In genomic region chr13:40376296-40376849, GRCh38 we compare ENCODE assay signal across 27 cellular contexts.
A peak's percentile ranks its signal among the peaks of the same experiment; 100 is the strongest.
DNase-seq lines count a peak whose midpoint lies in the region; ATAC-seq and TF ChIP-seq lines count a peak whose summit lies in the region.
"Had no signal": no experiment of that assay in that cellular context is flagged by ENCODE, and none has a peak within 500 bp of the region (broad histone marks: within the 10 kb centered on the region; RNA-seq: fewer than 3 reads in every experiment).

No MANE protein-coding gene starts in this region.

- no peak for TF ChIP-seq EP300 in tibial nerve (IDR thresholded peaks at IDR 0.05)

- TF ChIP-seq POLR2A in tibial nerve (IDR thresholded peaks at IDR 0.05), result no peak

- H3K36me3 ChIP-seq in adipocyte (ENCODE audit: control insufficient read depth, insufficient read depth, low read length, severe bottlenecking) (no peaks in the 10 kb centered on the region), tibial nerve (no peaks in the 10 kb centered on the region)
- H3K36me3 ChIP-seq: heart right ventricle, neutrophil, upper lobe of left lung had no signal

- peak overlapping the region; percentile 34 for H3K9ac ChIP-seq in adipocyte (ENCODE audit: low read length)

- no peak overlapping the region for H3K4me3 ChIP-seq in right cardiac atrium (ENCODE audit: low read length)
- no peak overlapping the region for H3K4me3 ChIP-seq in adipocyte (ENCODE audit: low read length)
- no peak overlapping the region for H3K4me3 ChIP-seq in tibial nerve
- H3K4me3 ChIP-seq: dorsolateral prefrontal cortex, heart right ventricle, upper lobe of left lung had no signal

- peak overlapping the region; percentile 8 for H3K27ac ChIP-seq in right cardiac atrium (ENCODE audit: low read length)
- H3K27ac ChIP-seq in tibial nerve, result peak overlapping the region in 3 of 4 donors; percentile 17 to 79 (median 56)
- H3K27ac ChIP-seq: neutrophil, upper lobe of left lung had no signal

- H3K9me3 Mint-ChIP-seq in immature natural killer cell, result no peaks in the 10 kb centered on the region

- H3K27me3 ChIP-seq in right cardiac atrium (ENCODE audit: control insufficient read depth, insufficient read depth), result no peaks in the 10 kb centered on the region
- H3K27me3 ChIP-seq in adipocyte (replicated peaks; ENCODE audit: control insufficient read depth, insufficient read depth, low read length), result peaks cover 4% of the 10 kb centered on the region
- H3K27me3 ChIP-seq in tibial nerve, result no peaks in the 10 kb centered on the region
- H3K27me3 ChIP-seq: heart right ventricle, upper lobe of left lung had no signal

- no peak for DNase-seq in right cardiac atrium
- DNase-seq in Right ventricle myocardium inferior (ENCODE audit: missing footprints), result no peak
- peak; percentile 64 for DNase-seq in NCI-H1694 (lab: John Stamatoyannopoulos, UW)
- DNase-seq in adipocyte (ENCODE audit: low read depth), result no peak
- no peak for DNase-seq in tibial nerve (ENCODE audit: low spot score in 2 of 2)
- no peak for DNase-seq in NCI-H69 (lab: John Stamatoyannopoulos, UW)
- DNase-seq in immature natural killer cell, result no peak
- no peak for DNase-seq in activated T-cell treated with anti-CD3 and anti-CD28 coated beads, Interleukin-2, amount 50 U/mL, for 48 hours
- DNase-seq: ACHN; activated CD4-positive, alpha-beta T cell treated with anti-CD3 and anti-CD28 coated beads for 36 hours; activated CD8-positive, alpha-beta T cell treated with anti-CD3 and anti-CD28 coated beads, Interleukin-2, amount 10 ng/mL, durations not matched to agents 7 days and 5 days; activated naive CD4-positive, alpha-beta T cell treated with anti-CD3 and anti-CD28 coated beads, Interleukin-2, amount 50 U/mL, for 16 hours; dorsolateral prefrontal cortex; GDM1; kidney; mesendoderm; naive B cell; NCI-H1417 treated with DMSO at 0.1 percent for 48 hours; NCI-H510A; PC-3; stimulated activated CD4-positive, alpha-beta T cell treated with anti-CD3 and anti-CD28 coated beads, Interleukin-4, amount 100 ng/mL, for 24 hours had no signal

- peaks cover 0 to 10% (median 3%) of the 10 kb centered on the region in 3 donors for H3K27me3 Mint-ChIP-seq in immature natural killer cell (ENCODE audit: low read depth in 3 of 3)
- H3K27me3 Mint-ChIP-seq: activated CD4-positive, alpha-beta T cell treated with anti-CD3 and anti-CD28 coated beads for 36 hours; activated T-helper 17 cell treated with anti-CD3 and anti-CD28 coated beads, Interleukin-2, amount 50 U/mL, for 72 hours; B cell; naive B cell had no signal

- no peak overlapping the region for H3K4me3 Mint-ChIP-seq in immature natural killer cell
- H3K4me3 Mint-ChIP-seq: activated CD4-positive, alpha-beta T cell treated with anti-CD3 and anti-CD28 coated beads for 36 hours; activated CD8-positive, alpha-beta T cell treated with anti-CD3 and anti-CD28 coated beads, Interleukin-2, amount 10 ng/mL, durations not matched to agents 7 days and 5 days; activated T-helper 17 cell treated with anti-CD3 and anti-CD28 coated beads, Interleukin-2, amount 50 U/mL, for 72 hours; B cell; naive B cell had no signal

- 90% methylated on average over 4 of the region's 4 CpGs for WGBS in right cardiac atrium
- WGBS in tibial nerve, 2 donors, result 71 to 84% methylated on average over 4 of the region's 4 CpGs

- intact Hi-C loops in right cardiac atrium (cut with DNase I) (no loop called here), Right ventricle myocardium inferior (cut with DNase I) (no loop called here)

- peak overlapping the region in 1 of 6 donors; percentile 57 for H3K27ac Mint-ChIP-seq in immature natural killer cell
- H3K27ac Mint-ChIP-seq: activated CD4-positive, alpha-beta T cell treated with anti-CD3 and anti-CD28 coated beads for 36 hours; activated CD8-positive, alpha-beta T cell treated with anti-CD3 and anti-CD28 coated beads, Interleukin-2, amount 10 ng/mL, durations not matched to agents 7 days and 5 days; activated T-helper 17 cell treated with anti-CD3 and anti-CD28 coated beads, Interleukin-2, amount 50 U/mL, for 72 hours; B cell had no signal

- H3K9me3 ChIP-seq in right cardiac atrium (ENCODE audit: control insufficient read depth, low read length) (no peaks in the 10 kb centered on the region), adipocyte (ENCODE audit: control insufficient read depth, low read length) (no peaks in the 10 kb centered on the region), tibial nerve (no peaks in the 10 kb centered on the region)
- H3K9me3 ChIP-seq: neutrophil, upper lobe of left lung had no signal

- H3K4me1 ChIP-seq in right cardiac atrium (ENCODE audit: control insufficient read depth, insufficient read depth, low read length) (peaks cover 2% of the 10 kb centered on the region), adipocyte (ENCODE audit: control insufficient read depth, insufficient read depth, low read length) (peaks cover 28% of the 10 kb centered on the region), tibial nerve (peaks cover 0 to 53% (median 7%) of the 10 kb centered on the region in 4 donors)
- H3K4me1 ChIP-seq: upper lobe of left lung had no signal

- TF ChIP-seq CTCF in tibial nerve (IDR thresholded peaks at IDR 0.05), result no peak

- ATAC-seq in right cardiac atrium (peak in 1 of 2 donors; percentile 6), Right ventricle myocardium inferior (no peak)
- ATAC-seq: activated CD4-positive, alpha-beta T cell treated with anti-CD3 and anti-CD28 coated beads for 36 hours; activated CD8-positive, alpha-beta T cell treated with anti-CD3 and anti-CD28 coated beads, Interleukin-2, amount 10 ng/mL, durations not matched to agents 7 days and 5 days; activated T-helper 17 cell treated with anti-CD3 and anti-CD28 coated beads, Interleukin-2, amount 50 U/mL, for 72 hours; HCT116; PC-3 had no signal

- H3K4me1 Mint-ChIP-seq in immature natural killer cell, result peaks cover 15 to 18% of the 10 kb centered on the region in 2 donors

- no peaks in the 10 kb centered on the region for H3K36me3 Mint-ChIP-seq in immature natural killer cell
- H3K36me3 Mint-ChIP-seq: naive B cell had no signal
